Comparison of ENCODE assay signal across 8 cellular contexts in the genomic region with DNA sequence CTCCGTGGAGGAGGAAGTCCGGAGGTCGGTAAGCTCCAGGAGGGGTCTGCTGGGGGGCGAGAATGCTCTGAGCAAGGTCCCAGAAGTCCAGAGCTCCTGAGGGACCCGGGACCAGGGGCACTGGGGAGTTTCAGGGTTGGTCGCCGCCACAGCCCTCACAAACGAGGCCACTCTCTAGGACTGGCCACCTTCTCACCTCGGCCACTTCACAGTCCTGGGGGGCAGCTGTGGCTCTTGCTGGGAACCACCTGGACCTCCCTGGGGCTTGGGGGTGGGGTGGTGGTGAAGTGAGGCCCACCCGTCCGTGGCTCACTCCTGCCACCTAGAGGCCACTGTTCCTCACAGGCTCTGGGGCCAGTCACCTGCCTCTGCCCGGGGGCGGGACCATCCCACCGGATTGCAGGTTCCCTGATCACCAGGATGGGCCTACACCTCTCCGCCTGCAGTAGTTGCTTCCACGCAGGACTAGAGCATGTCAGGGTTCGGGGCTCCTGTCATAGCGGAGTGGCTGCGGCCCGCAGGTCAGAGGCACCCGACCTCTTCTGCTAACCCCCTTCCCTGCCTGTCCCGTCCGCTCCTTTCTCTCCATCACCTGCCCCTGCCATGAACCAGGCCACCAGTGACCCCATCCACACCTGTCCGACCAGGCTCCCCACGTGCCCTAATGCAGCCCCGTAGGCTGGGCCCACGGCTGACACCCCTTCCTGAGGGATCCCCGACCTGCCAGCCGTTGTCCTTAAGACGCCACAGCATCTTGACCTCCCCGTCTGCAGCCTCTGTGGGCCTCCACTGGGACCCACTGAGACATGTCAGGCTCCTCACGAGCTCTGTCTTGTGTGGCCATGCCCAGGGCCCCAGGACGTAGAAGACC. TPM values are rescaled to one million over a fixed set of nuclear protein-coding genes. Genes with fewer than 3 reads are reported as not detected.
DNase-seq lines count a peak whose midpoint lies in the region; ATAC-seq and TF ChIP-seq lines count a peak whose summit lies in the region.

No MANE protein-coding gene starts in this region.

- DNase-seq in GM06990 (ENCODE audit: extremely low read depth, insufficient read length) (peak; percentile 77), Karpas-422 (peak; percentile 93), SJCRH30 (peak; percentile 87 to 91), head of caudate nucleus (peak; percentile 44 to 88 (median 78)), retina (peak; percentile 76), aorta (peak; percentile 81 to 91), hippocampal formation (lab: John Stamatoyannopoulos, UW) (no peak)
- DNase-seq in activated naive CD4-positive, alpha-beta T cell (lab: John Stamatoyannopoulos, UW), result peak; percentile 48 to 80 (median 70)

- no peaks in the 10 kb centered on the region for H3K27me3 ChIP-seq in GM06990 (replicated peaks; ENCODE audit: control insufficient read depth, insufficient read depth, low read length)
- no peaks in the 10 kb centered on the region for H3K27me3 ChIP-seq in Karpas-422 (ENCODE audit: low read length)
- H3K27me3 ChIP-seq in SJCRH30, result peaks cover 18% of the 10 kb centered on the region
- no peaks in the 10 kb centered on the region for H3K27me3 ChIP-seq in aorta (ENCODE audit: control insufficient read depth in 1 of 2, insufficient read depth in 2 of 2, low read length in 1 of 2)

- H4K20me1 ChIP-seq in Karpas-422 (ENCODE audit: insufficient read depth, low read depth, low read length), result no peaks in the 10 kb centered on the region

- intact Hi-C loops in head of caudate nucleus (cut with DNase I), result no loop called here
- intact Hi-C loops in aorta (cut with DNase I), result no loop called here

- H3K79me2 ChIP-seq in Karpas-422 (ENCODE audit: low read length), result no peaks in the 10 kb centered on the region

- H3K4me2 ChIP-seq in Karpas-422 (ENCODE audit: low read depth, low read length, poor library complexity, severe bottlenecking), result peak overlapping the region; percentile 46

- H3K9me3 ChIP-seq in Karpas-422 (ENCODE audit: low read length), result no peaks in the 10 kb centered on the region
- no peaks in the 10 kb centered on the region for H3K9me3 ChIP-seq in SJCRH30 (replicated peaks)
- H3K9me3 ChIP-seq in aorta (ENCODE audit: control insufficient read depth, low read length), result no peaks in the 10 kb centered on the region

- H3K27ac ChIP-seq in Karpas-422 (ENCODE audit: low read length) (no peak overlapping the region), SJCRH30 (no peak overlapping the region), aorta (ENCODE audit: low read depth in 1 of 2, low read length in 2 of 2) (no peak overlapping the region)

- WGBS in aorta, 2 donors, result 39 to 41% methylated on average over 33 of the region's 33 CpGs

- H3K36me3 ChIP-seq in GM06990 (ENCODE audit: control insufficient read depth, insufficient read depth, low read length) (no peaks in the 10 kb centered on the region), Karpas-422 (ENCODE audit: insufficient read depth, low read length) (no peaks in the 10 kb centered on the region), SJCRH30 (no peaks in the 10 kb centered on the region), aorta (ENCODE audit: control insufficient read depth in 1 of 2, insufficient read depth in 2 of 2, low read length in 1 of 2) (no peaks in the 10 kb centered on the region)

- no peaks in the 10 kb centered on the region for H3K9me2 ChIP-seq in Karpas-422 (replicated peaks; ENCODE audit: insufficient read depth, low read length)

- TF ChIP-seq CTCF in GM06990 (IDR thresholded peaks at IDR 0.05; ENCODE audit: insufficient read depth, low read length, poor library complexity, severe bottlenecking), result peak; percentile 90

- peak overlapping the region; percentile 47 for H3K4me3 ChIP-seq in GM06990 (replicated peaks; ENCODE audit: low read depth, low read length)
- peak overlapping the region; percentile 44; the same call in 1 of the 2 replicates for H3K4me3 ChIP-seq in Karpas-422 (ENCODE audit: low read length)
- peak overlapping the region; percentile 24 for H3K4me3 ChIP-seq in SJCRH30
- no peak overlapping the region for H3K4me3 ChIP-seq in aorta (ENCODE audit: low read length in 2 of 2)

- H2AFZ ChIP-seq in Karpas-422 (ENCODE audit: low read length), result no peak overlapping the region; the same call in 1 of the 2 replicates

- H3K4me1 ChIP-seq in Karpas-422 (ENCODE audit: low read length), result peaks cover 31% of the 10 kb centered on the region
- H3K4me1 ChIP-seq in SJCRH30, result peaks cover 39% of the 10 kb centered on the region
- H3K4me1 ChIP-seq in aorta (ENCODE audit: control insufficient read depth in 1 of 2, insufficient read depth in 2 of 2, low read length in 2 of 2), result no peaks in the 10 kb centered on the region

- H3K9ac ChIP-seq in Karpas-422 (ENCODE audit: low read length), result peak overlapping the region; percentile 66

- ATAC-seq in aorta (ENCODE audit: low FRiP score), result peak; percentile 70

RNA-seq across cellular contexts. Expression of gene TCEA2, which starts 5.1 kb away (rescaled TPM):
- total RNA-seq in Karpas-422 (2014; rRNA removed; shearing (Covaris generic); ENCODE audit: low replicate concordance), result 124 and 197 TPM in 2 replicates
- 12.6 and 16.9 TPM in 2 replicates for total RNA-seq in SJCRH30 (2014; rRNA removed; shearing (Covaris generic))
- 10 to 100 TPM; 45.5 to 71.1 TPM for total RNA-seq in aorta
- polyA plus RNA-seq in aorta, result 10 to 100 TPM; 26.2 to 80.1 TPM

RNA-seq across cellular contexts. Expression of gene SOX18, which starts 8.4 kb away (rescaled TPM):
- not detected in 2 replicates for total RNA-seq in Karpas-422 (2014; rRNA removed; shearing (Covaris generic); ENCODE audit: low replicate concordance)
- total RNA-seq in SJCRH30 (2014; rRNA removed; shearing (Covaris generic)), result 0.13 and 0.14 TPM in 2 replicates
- total RNA-seq in aorta, result 100 to 1,000 TPM in 1 of 2 donors, 10 to 100 TPM in 1; 43.2 to 186 TPM
- 1 to 10 TPM; 1.3 to 2.6 TPM for polyA plus RNA-seq in aorta

RNA-seq across cellular contexts. Expression of gene RGS19, which starts 21.5 kb away (rescaled TPM):
- 172 and 272 TPM in 2 replicates for total RNA-seq in Karpas-422 (2014; rRNA removed; shearing (Covaris generic); ENCODE audit: low replicate concordance)
- 17.2 and 18.8 TPM in 2 replicates for total RNA-seq in SJCRH30 (2014; rRNA removed; shearing (Covaris generic))
- 10 to 100 TPM; 19.0 to 20.1 TPM for total RNA-seq in aorta
- polyA plus RNA-seq in aorta, result 10 to 100 TPM; 10.8 to 23.8 TPM

RNA-seq across cellular contexts. Expression of gene C20orf204, which starts 21.9 kb away (rescaled TPM):
- 0.45 and 1.8 TPM in 2 replicates for total RNA-seq in Karpas-422 (2014; rRNA removed; shearing (Covaris generic); ENCODE audit: low replicate concordance)
- 2.0 and 3.0 TPM in 2 replicates for total RNA-seq in SJCRH30 (2014; rRNA removed; shearing (Covaris generic))
- 1 to 10 TPM; 1.7 to 2.8 TPM for total RNA-seq in aorta
- 1 to 10 TPM in 1 of 2 donors, not detected in 1; 2.1 TPM for polyA plus RNA-seq in aorta

RNA-seq across cellular contexts. Expression of gene OPRL1, which starts 22.0 kb away (rescaled TPM):
- 34.0 and 60.6 TPM in 2 replicates for total RNA-seq in Karpas-422 (2014; rRNA removed; shearing (Covaris generic); ENCODE audit: low replicate concordance)
- 0.28 and 0.43 TPM in 2 replicates for total RNA-seq in SJCRH30 (2014; rRNA removed; shearing (Covaris generic))
- 1 to 10 TPM in 1 of 2 donors, under 1 TPM in 1; 0.78 to 2.9 TPM for total RNA-seq in aorta
- 1 to 10 TPM in 1 of 2 donors, under 1 TPM in 1; 0.72 to 1.1 TPM for polyA plus RNA-seq in aorta

Comparison
In these comparisons a context has a peak if more than half of its experiments do, and no peak if none do; other contexts are left out.
1. DNase-seq: peak in GM06990 (single experiment), Karpas-422 (single experiment), SJCRH30 (2 of 2), activated naive CD4-positive, alpha-beta T cell (4 of 4), head of caudate nucleus (42 of 42), retina (single experiment) and aorta (2 of 2); none in hippocampal formation (0 of 2).
2. H3K4me3 ChIP-seq: peak in GM06990 (single experiment), Karpas-422 (single experiment) and SJCRH30 (single experiment); none in aorta (0 of 2).
3. RNA of gene SOX18, which starts 8.4 kb away (total RNA-seq): 43.2 to 186 TPM in aorta; 0.13 to 0.14 TPM in SJCRH30 and not detected in Karpas-422; every median in the first group is over 10 times any median in the second.